ENCODE assay signal across 8 cellular contexts in genomic region chr3:38084019-38084968, GRCh38. TPM values are rescaled to one million over a fixed set of nuclear protein-coding genes. Genes with fewer than 3 reads are reported as not detected.
DNase-seq lines count a peak whose midpoint lies in the region; ATAC-seq, FAIRE-seq and TF ChIP-seq lines count a peak whose summit lies in the region.

No MANE protein-coding gene starts in this region.

- intact Hi-C loops in Panc1 (cut with micrococcal nuclease; ENCODE audit: unreplicated experiment), result no loop called here

- peak; percentile 49 for FAIRE-seq in colon (lab: Jason Lieb, UNC)

- DNase-seq in GM03348 (ENCODE audit: low spot score) (peak; percentile 65), Panc1 (ENCODE audit: low read depth, low spot score) (no peak), NOMO-1 (lab: John Stamatoyannopoulos, UW; ENCODE audit: unreplicated experiment in 2 of 2) (no peak), KG1 (lab: John Stamatoyannopoulos, UW) (no peak), amygdala (lab: John Stamatoyannopoulos, UW) (no peak)

- peak; percentile 76 for ATAC-seq in Panc1
- no peak for ATAC-seq in HG02610 (IDR thresholded peaks at IDR 0.05; ENCODE audit: unreplicated experiment)

- POLR2A ChIA-PET in Panc1 (lab: Charles Lee), result no interaction called here

- H3K4me3 ChIP-seq in Panc1 (ENCODE audit: low read depth in 2 of 2, low read length in 2 of 2), result no peak overlapping the region
- no peak overlapping the region for H3K4me3 ChIP-seq in neutrophil (ENCODE audit: low read depth in 1 of 2, low read length in 1 of 2)

- CTCF ChIA-PET in Panc1 (lab: Charles Lee), result no interaction called here

- in situ Hi-C loops in Panc1 (cut with HindIII; ENCODE audit: low pct_unique_long_range_greater_than_20kb, low sequenced_read_pairs), result no loop called here

- H3K27me3 ChIP-seq in Panc1 (ENCODE audit: control insufficient read depth, insufficient read depth, low read length) (no peaks in the 10 kb centered on the region), neutrophil (no peaks in the 10 kb centered on the region)

- no peaks in the 10 kb centered on the region for H3K36me3 ChIP-seq in Panc1 (ENCODE audit: control insufficient read depth, insufficient read depth, low read length)
- no peaks in the 10 kb centered on the region for H3K36me3 ChIP-seq in neutrophil

- H3K27ac ChIP-seq in Panc1 (ENCODE audit: low read length), result no peak overlapping the region
- peak overlapping the region; percentile 52 for H3K27ac ChIP-seq in neutrophil

- no peaks in the 10 kb centered on the region for H3K4me1 ChIP-seq in Panc1 (ENCODE audit: control insufficient read depth, insufficient read depth, low read length)
- peaks cover 20% of the 10 kb centered on the region in 2 experiments for H3K4me1 ChIP-seq in neutrophil (ENCODE audit: control insufficient read depth in 1 of 2, insufficient read depth in 1 of 2, low read depth in 1 of 2, low read length in 1 of 2)

- H3K9me3 ChIP-seq in Panc1 (ENCODE audit: control insufficient read depth, insufficient read depth, low read depth, low read length), result no peaks in the 10 kb centered on the region
- H3K9me3 ChIP-seq in neutrophil, result no peaks in the 10 kb centered on the region

- BruUV-seq in Panc1 (replicated peaks; lab: Mats Ljungman, UMichigan), result no TSS peak

- no peak for TF ChIP-seq CTCF in Panc1 (IDR thresholded peaks at IDR 0.05)
- no peak for TF ChIP-seq CTCF in neutrophil (IDR thresholded peaks at IDR 0.05)

RNA-seq across cellular contexts. Expression of gene DLEC1, which starts 45.3 kb away (rescaled TPM):
- not detected for total RNA-seq in Panc1 (2021; ENCODE audit: unreplicated experiment)
- not detected for polyA plus RNA-seq in Panc1 (2012; ENCODE audit: insufficient read length)

RNA-seq across cellular contexts. Expression of gene ACAA1, which starts 52.6 kb away (rescaled TPM):
- total RNA-seq in Panc1 (2021; ENCODE audit: unreplicated experiment), result 52.0 TPM
- polyA plus RNA-seq in Panc1 (2012; ENCODE audit: insufficient read length), result 69.2 TPM

RNA-seq across cellular contexts. Expression of gene MYD88, which starts 54.2 kb away (rescaled TPM):
- 32.7 TPM for total RNA-seq in Panc1 (2021; ENCODE audit: unreplicated experiment)
- polyA plus RNA-seq in Panc1 (2012; ENCODE audit: insufficient read length), result 38.4 TPM

RNA-seq across cellular contexts. Expression of gene PLCD1, which starts 54.9 kb away (rescaled TPM):
- total RNA-seq in Panc1 (2021; ENCODE audit: unreplicated experiment), result 1.8 TPM
- polyA plus RNA-seq in Panc1 (2012; ENCODE audit: insufficient read length), result 2.1 TPM
